ENCODE assay signal across 14 cellular contexts in the genomic region with DNA sequence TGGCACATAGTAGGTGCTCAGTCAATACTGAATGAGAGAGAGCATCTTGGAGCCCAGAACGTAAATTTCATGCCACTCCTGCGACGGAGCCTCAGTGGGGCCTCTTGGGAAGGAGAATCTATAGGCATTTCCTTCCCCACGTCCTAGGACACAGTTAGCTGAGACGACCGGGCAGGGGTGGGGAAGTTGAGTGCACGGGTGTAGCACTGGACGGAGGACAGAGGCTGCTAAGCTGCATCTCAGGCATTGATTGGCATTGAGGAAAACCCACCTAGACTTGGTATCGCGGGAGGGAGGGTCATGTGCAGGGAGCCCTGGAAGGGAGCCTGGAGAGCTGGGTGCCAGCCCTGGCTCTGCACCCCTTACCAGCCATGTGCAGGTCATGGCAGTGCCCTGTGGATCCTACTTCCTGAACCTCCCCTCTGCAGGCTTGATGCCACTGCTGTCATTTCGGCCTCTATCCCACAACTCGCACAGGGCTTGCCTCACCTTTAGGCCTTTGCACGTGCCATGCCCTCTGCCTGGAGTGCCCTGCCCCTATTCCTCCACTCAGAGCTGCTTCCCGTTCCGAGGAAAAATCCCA. TPM values are rescaled to one million over a fixed set of nuclear protein-coding genes. Genes with fewer than 3 reads are reported as not detected.
DNase-seq lines count a peak whose midpoint lies in the region; ATAC-seq and TF ChIP-seq lines count a peak whose summit lies in the region.
"Had no signal": no experiment of that assay in that cellular context is flagged by ENCODE, and none has a peak within 500 bp of the region (broad histone marks: within the 10 kb centered on the region; RNA-seq: fewer than 3 reads in every experiment).

No MANE protein-coding gene starts in this region.

- DNase-seq in IMR-90 (no peak), coronary artery (ENCODE audit: low spot score) (no peak), islet precursor cell (no peak), SK-N-DZ (ENCODE audit: low spot score) (no peak)
- no peak for DNase-seq in activated T-cell treated with anti-CD3 and anti-CD28 coated beads, Interleukin-2, amount 50 U/mL, for 24 hours
- DNase-seq: activated CD4-positive, alpha-beta memory T cell treated with anti-CD3 and anti-CD28 coated beads, Interleukin-2, amount 10 ng/mL, durations not matched to agents 7 days and 5 days; effector CD8-positive, alpha-beta T cell; mesendoderm; NCI-H1694; NK-92 treated with Interleukin-12 subunit alpha and Interleukin-12 subunit beta, amount 100 ng/mL, for 24 hours had no signal

- peak overlapping the region; percentile 98 for H2AK5ac ChIP-seq in IMR-90 (ENCODE audit: low read depth, low read length)

- peak overlapping the region; percentile 84 for H2BK5ac ChIP-seq in IMR-90 (ENCODE audit: low read depth, low read length, poor library complexity, severe bottlenecking)

- H3K27ac Mint-ChIP-seq in activated T-cell treated with anti-CD3 and anti-CD28 coated beads, Interleukin-2, amount 50 U/mL, for 24 hours: no peak overlapping the region
- H3K27ac Mint-ChIP-seq: activated CD4-positive, alpha-beta memory T cell treated with anti-CD3 and anti-CD28 coated beads, Interleukin-2, amount 10 ng/mL, durations not matched to agents 7 days and 5 days; activated naive CD4-positive, alpha-beta T cell treated with anti-CD3 and anti-CD28 coated beads, Interleukin-2, amount 50 U/mL, for 24 hours had no signal

- CTCF ChIA-PET in IMR-90 (lab: Yijun Ruan, JAX): no interaction called here

- H3K23ac ChIP-seq in IMR-90 (ENCODE audit: low read depth, low read length): peak overlapping the region; percentile 69

- H3K79me1 ChIP-seq in IMR-90 (ENCODE audit: low read depth in 1 of 2, low read length in 2 of 2): peaks cover 18 to 89% of the 10 kb centered on the region in 2 experiments; a peak in 3 of 4 replicates

- peak overlapping the region; percentile 80 for H2AK9ac ChIP-seq in IMR-90 (replicated peaks; ENCODE audit: low read depth, low read length, poor library complexity)

- no peak overlapping the region for H2AFZ ChIP-seq in IMR-90 (replicated peaks; ENCODE audit: low read length, poor library complexity)

- H2BK120ac ChIP-seq in IMR-90 (ENCODE audit: low read depth, low read length): peak overlapping the region; percentile 84

- H3K27me3 ChIP-seq in IMR-90 (ENCODE audit: control insufficient read depth, insufficient read depth, low read length) (no peaks in the 10 kb centered on the region), muscle layer of colon (ENCODE audit: control insufficient read depth in 1 of 2, insufficient read depth in 2 of 2, low read length in 2 of 2) (no peaks in the 10 kb centered on the region), subcutaneous abdominal adipose tissue (ENCODE audit: control insufficient read depth in 5 of 5, insufficient read depth in 4 of 5, low read length in 5 of 5) (no peaks in the 10 kb centered on the region)

- H3K4ac ChIP-seq in IMR-90 (ENCODE audit: low read depth, low read length): peak overlapping the region; percentile 89

- TF ChIP-seq RAD21 in IMR-90 (IDR thresholded peaks at IDR 0.05; ENCODE audit: low read length): no peak

- no TSS peak for BruUV-seq in IMR-90 (replicated peaks; lab: Mats Ljungman, UMichigan)

- TF ChIP-seq CTCF in IMR-90 (conservative IDR thresholded peaks at IDR 0.05; ENCODE audit: low read depth, low read length) (no peak), coronary artery (IDR thresholded peaks at IDR 0.05) (no peak)

- peak overlapping the region; percentile 74 for H4K5ac ChIP-seq in IMR-90 (ENCODE audit: low read depth, low read length)

- no peak overlapping the region for H3K4me3 Mint-ChIP-seq in activated T-cell treated with anti-CD3 and anti-CD28 coated beads, Interleukin-2, amount 50 U/mL, for 24 hours
- H3K4me3 Mint-ChIP-seq: activated CD4-positive, alpha-beta memory T cell treated with anti-CD3 and anti-CD28 coated beads, Interleukin-2, amount 10 ng/mL, durations not matched to agents 7 days and 5 days; activated naive CD4-positive, alpha-beta T cell treated with anti-CD3 and anti-CD28 coated beads, Interleukin-2, amount 50 U/mL, for 24 hours had no signal

- no peak for TF ChIP-seq POLR2A in IMR-90 (IDR thresholded peaks at IDR 0.05; ENCODE audit: low read depth, low read length)

- H2BK20ac ChIP-seq in IMR-90 (ENCODE audit: low read depth, low read length): peak overlapping the region; percentile 81

- peak overlapping the region; percentile 86 to 90 for H4K8ac ChIP-seq in IMR-90 (ENCODE audit: low read depth in 2 of 2, low read length in 2 of 2)

- H3K27ac ChIP-seq in IMR-90 (ENCODE audit: insufficient read depth, low read length) (peak overlapping the region; percentile 90), coronary artery (peak overlapping the region; percentile 75 to 97), muscle layer of colon (ENCODE audit: low read depth, low read length) (peak overlapping the region; percentile 44), subcutaneous abdominal adipose tissue (ENCODE audit: low read depth, low read length) (peak overlapping the region; percentile 87)

- intact Hi-C loops in IMR-90 (cut with micrococcal nuclease): no loop called here

- 89% methylated on average over 12 of the region's 15 CpGs; no CpG with 5 or more reads in 1 of the 2 experiments for WGBS in IMR-90 (ENCODE audit: extremely low coverage in 2 of 2, insufficient read length in 1 of 2), 2 experiments

- H4K91ac ChIP-seq in IMR-90 (ENCODE audit: insufficient read depth, low read depth, low read length): peak overlapping the region; percentile 97

- no peaks in the 10 kb centered on the region for H3K9me3 ChIP-seq in IMR-90 (ENCODE audit: control insufficient read depth, insufficient read depth, low read length)
- H3K9me3 ChIP-seq in muscle layer of colon (ENCODE audit: low read length): no peaks in the 10 kb centered on the region
- H3K9me3 ChIP-seq in subcutaneous abdominal adipose tissue (ENCODE audit: control insufficient read depth in 5 of 5, low read length in 5 of 5): no peaks in the 10 kb centered on the region

- no peak overlapping the region for H3K4me2 ChIP-seq in IMR-90 (ENCODE audit: low read depth, low read length)

- POLR2A ChIA-PET in IMR-90 (lab: Charles Lee; ENCODE audit: unreplicated experiment): no interaction called here

- H3K4me1 ChIP-seq in IMR-90 (ENCODE audit: control insufficient read depth, insufficient read depth, low read length) (peaks cover 75% of the 10 kb centered on the region), muscle layer of colon (ENCODE audit: insufficient read depth, low read length) (peaks cover 74% of the 10 kb centered on the region), subcutaneous abdominal adipose tissue (ENCODE audit: control insufficient read depth in 5 of 5, insufficient read depth in 5 of 5, low read length in 5 of 5) (peaks cover 23 to 98% (median 88%) of the 10 kb centered on the region in 5 donors)

- H3K9ac ChIP-seq in IMR-90 (ENCODE audit: low read depth, low read length): peak overlapping the region; percentile 61
- no peak overlapping the region for H3K9ac ChIP-seq in muscle layer of colon (ENCODE audit: low read length)
- H3K9ac ChIP-seq in subcutaneous abdominal adipose tissue (ENCODE audit: low read length in 5 of 5): peak overlapping the region in 2 of 5 donors; percentile 52 to 78

- H3K4me3 ChIP-seq in IMR-90 (ENCODE audit: insufficient read depth, low read depth, low read length) (no peak overlapping the region), coronary artery (no peak overlapping the region), muscle layer of colon (ENCODE audit: low read depth in 1 of 2, low read length in 2 of 2) (no peak overlapping the region), subcutaneous abdominal adipose tissue (ENCODE audit: low read depth in 1 of 5, low read length in 5 of 5) (peak overlapping the region in 1 of 5 donors; percentile 10)

- H3K27me3 Mint-ChIP-seq in activated T-cell treated with anti-CD3 and anti-CD28 coated beads, Interleukin-2, amount 50 U/mL, for 24 hours: no peaks in the 10 kb centered on the region
- H3K27me3 Mint-ChIP-seq: activated CD4-positive, alpha-beta memory T cell treated with anti-CD3 and anti-CD28 coated beads, Interleukin-2, amount 10 ng/mL, durations not matched to agents 7 days and 5 days; activated naive CD4-positive, alpha-beta T cell treated with anti-CD3 and anti-CD28 coated beads, Interleukin-2, amount 50 U/mL, for 24 hours had no signal

- peak overlapping the region; percentile 90 for H3K18ac ChIP-seq in IMR-90 (ENCODE audit: low read depth, low read length)

- H3K36me3 Mint-ChIP-seq in activated T-cell treated with anti-CD3 and anti-CD28 coated beads, Interleukin-2, amount 50 U/mL, for 24 hours (ENCODE audit: low read depth): no peaks in the 10 kb centered on the region
- H3K36me3 Mint-ChIP-seq: activated naive CD4-positive, alpha-beta T cell treated with anti-CD3 and anti-CD28 coated beads, Interleukin-2, amount 50 U/mL, for 24 hours had no signal

- H3K36me3 ChIP-seq in IMR-90 (ENCODE audit: control insufficient read depth, insufficient read depth, low read length) (peaks cover 8% of the 10 kb centered on the region; the same call in 1 of the 2 replicates), muscle layer of colon (ENCODE audit: insufficient read depth, low read length) (peaks cover 4% of the 10 kb centered on the region), subcutaneous abdominal adipose tissue (ENCODE audit: control insufficient read depth in 5 of 5, insufficient read depth in 5 of 5, low read length in 5 of 5) (peaks cover 0 to 6% (median 0%) of the 10 kb centered on the region in 5 donors)

- H3K9me3 Mint-ChIP-seq in activated T-cell treated with anti-CD3 and anti-CD28 coated beads, Interleukin-2, amount 50 U/mL, for 24 hours: no peaks in the 10 kb centered on the region
- H3K9me3 Mint-ChIP-seq: activated CD4-positive, alpha-beta memory T cell treated with anti-CD3 and anti-CD28 coated beads, Interleukin-2, amount 10 ng/mL, durations not matched to agents 7 days and 5 days; activated naive CD4-positive, alpha-beta T cell treated with anti-CD3 and anti-CD28 coated beads, Interleukin-2, amount 50 U/mL, for 24 hours had no signal

- H3K4me1 Mint-ChIP-seq in activated T-cell treated with anti-CD3 and anti-CD28 coated beads, Interleukin-2, amount 50 U/mL, for 24 hours (ENCODE audit: low read depth): peaks cover 44% of the 10 kb centered on the region

- 0 out of 2 replicates have a peak overlapping the region, but pooled peaks have one; percentile 35 for H3K56ac ChIP-seq in IMR-90 (ENCODE audit: extremely low read depth, insufficient read depth, low read length)

- peak overlapping the region; percentile 92; the same call in 2 of the 3 replicates for H2BK15ac ChIP-seq in IMR-90 (ENCODE audit: low read depth, low read length)

- no peak for ATAC-seq in IMR-90 (ENCODE audit: low read depth)
- no peak for ATAC-seq in GM18511 (IDR thresholded peaks at IDR 0.05; ENCODE audit: unreplicated experiment)

- H3K14ac ChIP-seq in IMR-90 (replicated peaks; ENCODE audit: low read depth, low read length): peak overlapping the region; percentile 59

- peaks cover 48% of the 10 kb centered on the region for H3K9me1 ChIP-seq in IMR-90 (ENCODE audit: insufficient read depth, low read length)

- in situ Hi-C loops in IMR-90 (cut with MboI; ENCODE audit: low sequenced_read_pairs): no loop called here

- dilution Hi-C loops in IMR-90 (cut with HindIII; ENCODE audit: low sequenced_read_pairs, unreplicated experiment): no loop called here

- peaks cover 54% of the 10 kb centered on the region for H4K20me1 ChIP-seq in IMR-90 (ENCODE audit: insufficient read depth, low read length)

RNA-seq across cellular contexts. Expression of a gene that starts 25.6 kb away (rescaled TPM):
- total RNA-seq in IMR-90 (2012; rRNA removed): 77.8 and 79.9 TPM in 2 replicates
- 110 and 112 TPM in 2 replicates for polyA plus RNA-seq in IMR-90 (2012; rRNA removed)
- polyA plus RNA-seq in IMR-90 (2012; cell fraction: cytosol; rRNA removed): 55.9 and 71.1 TPM in 2 replicates
- polyA plus RNA-seq in IMR-90 (2012; cell fraction: nucleus; rRNA removed; ENCODE audit: low replicate concordance): 133 and 147 TPM in 2 replicates
- polyA plus RNA-seq in SK-N-DZ (2014; cell fraction: cytosol; rRNA removed): not detected in 2 replicates
- polyA plus RNA-seq in SK-N-DZ (2014; cell fraction: nucleus; rRNA removed): not detected in 2 replicates
